ENCODE assay signal across 12 cellular contexts in genomic region chr12:56392331-56392730, GRCh38. TPM values are rescaled to one million over a fixed set of nuclear protein-coding genes. Genes with fewer than 3 reads are reported as not detected.
"Had no signal": no experiment of that assay in that cellular context is flagged by ENCODE, and none has a peak within 500 bp of the region (broad histone marks: within the 10 kb centered on the region; RNA-seq: fewer than 3 reads in every experiment).

No MANE protein-coding gene starts in this region.

- ATAC-seq: GM23338, HCT116 had no signal

- H2AFZ ChIP-seq: GM23248, GM23338 had no signal

- H3K27ac ChIP-seq: GM23248 had no signal

- DNase-seq: GM23248, GOT3, H7, H9, HCEC 1CT, HFFc6 had no signal

- H3K4me1 ChIP-seq: HAP-1 had no signal

- H3K4me3 ChIP-seq: GM23248, GM23338, HAP-1 had no signal

- H3K4me2 ChIP-seq: GM23338 had no signal

- H3K36me3 ChIP-seq: HAP-1 had no signal

- H3K9ac ChIP-seq: GM23248 had no signal

- FAIRE-seq: H1, H54 had no signal

RNA-seq across cellular contexts. Expression of gene APOF, which starts 29.7 kb away (rescaled TPM):
- total RNA-seq: GM23248, GM23338, H1, H4, H7, H9, HFFc6 had no signal
- polyA plus RNA-seq: GM23248, GM23338, H1 had no signal

RNA-seq across cellular contexts. Expression of gene IL23A, which starts 53.6 kb away (rescaled TPM):
- total RNA-seq: GM23248, H4 had no signal
